11 cellular contexts compared by ENCODE assay signal in the genomic region with DNA sequence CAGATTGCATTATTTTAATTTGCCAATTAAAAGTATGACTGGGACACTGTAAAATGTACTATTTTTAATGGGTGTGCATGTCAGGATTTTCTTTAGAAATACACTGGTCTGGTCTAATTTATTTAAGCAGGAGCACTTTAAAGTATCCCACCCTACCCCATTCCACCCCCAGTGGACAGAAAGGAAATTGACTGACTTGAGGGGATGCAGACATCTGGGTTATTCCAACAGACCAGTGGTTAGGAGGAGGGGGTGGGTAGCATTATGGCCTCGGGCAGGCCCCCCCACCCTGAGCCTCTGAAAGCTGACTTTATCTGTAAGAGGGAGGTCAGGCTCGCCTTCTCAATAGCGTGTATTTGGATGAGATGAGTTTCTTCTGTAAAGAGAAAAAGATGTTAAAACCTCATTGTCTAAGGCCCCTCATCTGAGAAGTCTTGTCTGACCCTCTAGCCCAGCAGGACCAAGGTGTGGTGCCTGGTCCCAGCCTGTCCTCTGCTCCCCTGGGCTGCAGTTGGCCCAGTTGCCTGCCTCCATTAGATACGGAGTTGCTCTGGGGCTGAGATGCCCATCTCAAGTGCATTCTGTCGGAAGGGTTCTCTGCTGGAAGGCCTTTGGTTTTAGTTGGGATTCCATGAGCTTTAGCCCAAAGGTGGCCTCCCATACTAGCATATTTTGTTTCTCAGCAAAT. TPM values are rescaled to one million over a fixed set of nuclear protein-coding genes. Genes with fewer than 3 reads are reported as not detected.
DNase-seq lines count a peak whose midpoint lies in the region; ATAC-seq and TF ChIP-seq lines count a peak whose summit lies in the region.
"Had no signal": no experiment of that assay in that cellular context is flagged by ENCODE, and none has a peak within 500 bp of the region (broad histone marks: within the 10 kb centered on the region; RNA-seq: fewer than 3 reads in every experiment).

No MANE protein-coding gene starts in this region.

- H3K79me2 ChIP-seq in Loucy (ENCODE audit: insufficient read depth, low read length), result peaks cover 72% of the 10 kb centered on the region

- peaks cover 55% of the 10 kb centered on the region for H3K4me1 Mint-ChIP-seq in activated T-cell treated with anti-CD3 and anti-CD28 coated beads, Interleukin-2, amount 50 U/mL, for 72 hours (ENCODE audit: low read depth)
- H3K4me1 Mint-ChIP-seq in effector memory CD8-positive, alpha-beta T cell (ENCODE audit: low read depth in 2 of 2), result peaks cover 31 to 57% of the 10 kb centered on the region in 2 donors

- H3K4me3 Mint-ChIP-seq in activated T-cell treated with anti-CD3 and anti-CD28 coated beads, Interleukin-2, amount 50 U/mL, for 72 hours, result no peak overlapping the region
- no peak overlapping the region for H3K4me3 Mint-ChIP-seq in effector memory CD8-positive, alpha-beta T cell

- intact Hi-C loops in spleen (cut with DNase I; ENCODE audit: low total_unique reads), result no loop called here

- WGBS in spleen, 5 donors, result 73 to 89% (median 83%) methylated on average over 5 of the region's 5 CpGs

- H3K36me3 Mint-ChIP-seq in activated T-cell treated with anti-CD3 and anti-CD28 coated beads, Interleukin-2, amount 50 U/mL, for 72 hours (ENCODE audit: insufficient read depth in 2 of 2), result peaks cover 23 to 54% of the 10 kb centered on the region in 2 donors
- H3K36me3 Mint-ChIP-seq in effector memory CD8-positive, alpha-beta T cell (ENCODE audit: insufficient read depth), result peaks cover 83% of the 10 kb centered on the region

- H3K9ac ChIP-seq in Loucy (ENCODE audit: low read depth, low read length, poor library complexity, severe bottlenecking), result peak overlapping the region; percentile 39

- no peak overlapping the region for H2AFZ ChIP-seq in Loucy (ENCODE audit: low read length)

- ATAC-seq in activated T-cell treated with anti-CD3 and anti-CD28 coated beads, Interleukin-2, amount 50 U/mL, for 72 hours (replicated peaks in 1 of 2), result no peak
- ATAC-seq in effector memory CD8-positive, alpha-beta T cell (replicated peaks), result no peak
- no peak for ATAC-seq in GM21367 (IDR thresholded peaks at IDR 0.05; ENCODE audit: unreplicated experiment)

- H3K36me3 ChIP-seq in Loucy (ENCODE audit: insufficient read depth, low read length) (peaks cover 83% of the 10 kb centered on the region), spleen (peaks cover 0 to 79% (median 73%) of the 10 kb centered on the region in 6 donors)

- peak overlapping the region; percentile 98 for H3K4me2 ChIP-seq in Loucy (ENCODE audit: low read depth, low read length, poor library complexity, severe bottlenecking)

- TF ChIP-seq CTCF in Loucy (conservative IDR thresholded peaks at IDR 0.05; ENCODE audit: low read length), result peak; percentile 25
- no peak for TF ChIP-seq CTCF in spleen (IDR thresholded peaks at IDR 0.05 in 8 of 11, conservative IDR thresholded peaks at IDR 0.05 in 3 of 11)

- H3K4me3 ChIP-seq in Loucy (ENCODE audit: low read length, poor library complexity, severe bottlenecking) (peak overlapping the region; percentile 90), spleen (no peak overlapping the region)

- no peaks in the 10 kb centered on the region for H3K27me3 Mint-ChIP-seq in activated T-cell treated with anti-CD3 and anti-CD28 coated beads, Interleukin-2, amount 50 U/mL, for 72 hours (ENCODE audit: low read depth)
- H3K27me3 Mint-ChIP-seq in effector memory CD8-positive, alpha-beta T cell, result no peaks in the 10 kb centered on the region

- H3K27ac Mint-ChIP-seq in activated T-cell treated with anti-CD3 and anti-CD28 coated beads, Interleukin-2, amount 50 U/mL, for 72 hours, result peak overlapping the region; percentile 15
- peak overlapping the region; percentile 29 to 72 for H3K27ac Mint-ChIP-seq in effector memory CD8-positive, alpha-beta T cell

- no peak for TF ChIP-seq POLR2A in spleen (IDR thresholded peaks at IDR 0.05)

- H3K9me2 ChIP-seq in Loucy (replicated peaks; ENCODE audit: low read depth, low read length), result no peaks in the 10 kb centered on the region

- H3F3A ChIP-seq in Loucy (ENCODE audit: low read depth), result no peaks in the 10 kb centered on the region

- no peaks in the 10 kb centered on the region for H3K9me3 Mint-ChIP-seq in activated T-cell treated with anti-CD3 and anti-CD28 coated beads, Interleukin-2, amount 50 U/mL, for 72 hours
- no peaks in the 10 kb centered on the region for H3K9me3 Mint-ChIP-seq in effector memory CD8-positive, alpha-beta T cell

- H3K4me1 ChIP-seq in Loucy (ENCODE audit: insufficient read depth, low read length, poor library complexity, severe bottlenecking) (peaks cover 10% of the 10 kb centered on the region), spleen (peaks cover 15 to 81% (median 45%) of the 10 kb centered on the region in 6 donors)

- peaks cover 67% of the 10 kb centered on the region for H4K20me1 ChIP-seq in Loucy (ENCODE audit: insufficient read depth, low read length, poor library complexity, severe bottlenecking)

- H3K9me3 ChIP-seq in Loucy (ENCODE audit: insufficient read depth, low read depth, low read length) (no peaks in the 10 kb centered on the region), spleen (no peaks in the 10 kb centered on the region)

- H3K27ac ChIP-seq in spleen, result peak overlapping the region in 2 of 8 donors; percentile 8 to 19

- H3K27me3 ChIP-seq in Loucy (ENCODE audit: insufficient read depth, low read length, poor library complexity, severe bottlenecking) (no peaks in the 10 kb centered on the region), spleen (replicated peaks in 1 of 7) (no peaks in the 10 kb centered on the region)

- DNase-seq in activated T-cell treated with anti-CD3 and anti-CD28 coated beads, Interleukin-2, amount 50 U/mL, for 72 hours, result no peak
- no peak for DNase-seq in activated T-cell treated with anti-CD3 and anti-CD28 coated beads for 4 hours
- no peak for DNase-seq in effector memory CD8-positive, alpha-beta T cell
- DNase-seq in spleen, result peak; percentile 41
- DNase-seq in SHP77 treated with DMSO at 0.1 percent for 48 hours (lab: John Stamatoyannopoulos, UW), result no peak
- no peak for DNase-seq in NCI-H345 treated with DMSO at 0.1 percent for 48 hours (lab: John Stamatoyannopoulos, UW; ENCODE audit: unreplicated experiment)
- DNase-seq: NCI-H1048; stimulated activated naive CD4-positive, alpha-beta T cell had no signal

RNA-seq across cellular contexts. Expression of a gene that starts 4.4 kb away (rescaled TPM):
- 100 to 1,000 TPM; 196 to 232 TPM for total RNA-seq in activated T-cell treated with anti-CD3 and anti-CD28 coated beads, Interleukin-2, amount 50 U/mL, for 72 hours
- total RNA-seq in spleen, result 100 to 1,000 TPM in 4 of 7 donors, 10 to 100 TPM in 3; 55.9 to 136 (median 113) TPM
- polyA plus RNA-seq in spleen, result 100 to 1,000 TPM in 2 of 3 donors, 10 to 100 TPM in 1; 88.2 to 144 (median 120) TPM

RNA-seq across cellular contexts. Expression of a gene that starts 21.5 kb away (rescaled TPM):
- total RNA-seq in activated T-cell treated with anti-CD3 and anti-CD28 coated beads, Interleukin-2, amount 50 U/mL, for 72 hours, result not detected
- not detected for total RNA-seq in spleen
- under 1 TPM in 1 of 3 donors, not detected in 2; 0.03 TPM for polyA plus RNA-seq in spleen
- total RNA-seq: skeletal muscle tissue had no signal

RNA-seq across cellular contexts. Expression of a gene that starts 23.9 kb away (rescaled TPM):
- total RNA-seq in activated T-cell treated with anti-CD3 and anti-CD28 coated beads, Interleukin-2, amount 50 U/mL, for 72 hours, result 10 to 100 TPM; 81.7 to 89.7 TPM
- 100 to 1,000 TPM in 6 of 7 donors, 10 to 100 TPM in 1; 91.8 to 209 (median 132) TPM for total RNA-seq in spleen
- polyA plus RNA-seq in spleen, result 10 to 100 TPM; 46.9 to 82.7 (median 74.5) TPM

RNA-seq across cellular contexts. Expression of a gene that starts 55.0 kb away (rescaled TPM):
- 100 to 1,000 TPM; 112 to 122 TPM for total RNA-seq in activated T-cell treated with anti-CD3 and anti-CD28 coated beads, Interleukin-2, amount 50 U/mL, for 72 hours
- 100 to 1,000 TPM in 2 of 7 donors, 10 to 100 TPM in 5; 53.7 to 115 (median 81.5) TPM for total RNA-seq in spleen
- 100 to 1,000 TPM; 113 to 162 (median 153) TPM for polyA plus RNA-seq in spleen
